ENCODE assay signal across 31 cellular contexts in genomic region chr1:76919123-76919522, GRCh38. TPM values are rescaled to one million over a fixed set of nuclear protein-coding genes. Genes with fewer than 3 reads are reported as not detected.
DNase-seq lines count a peak whose midpoint lies in the region; ATAC-seq and TF ChIP-seq lines count a peak whose summit lies in the region.
"Had no signal": no experiment of that assay in that cellular context is flagged by ENCODE, and none has a peak within 500 bp of the region (broad histone marks: within the 10 kb centered on the region; RNA-seq: fewer than 3 reads in every experiment).

No MANE protein-coding gene starts in this region.

- no peak overlapping the region for H2BK15ac ChIP-seq in mesendoderm (replicated peaks; ENCODE audit: low read depth)

- no peaks in the 10 kb centered on the region for H3K4me1 ChIP-seq in breast epithelium
- H3K4me1 ChIP-seq in fibroblast of lung (ENCODE audit: control insufficient read depth, extremely low read depth, insufficient read depth, low read length), result no peaks in the 10 kb centered on the region
- peaks cover 5% of the 10 kb centered on the region for H3K4me1 ChIP-seq in mesendoderm (ENCODE audit: control insufficient read depth, low read depth, low read length)
- H3K4me1 ChIP-seq: esophagus squamous epithelium had no signal

- no peak overlapping the region for H3K4me3 Mint-ChIP-seq in MCF 10A (ENCODE audit: unreplicated experiment)
- H3K4me3 Mint-ChIP-seq: activated CD4-positive, alpha-beta memory T cell treated with anti-CD3 and anti-CD28 coated beads, Interleukin-2, amount 10 ng/mL, durations not matched to agents 7 days and 5 days; activated T-helper 17 cell treated with anti-CD3 and anti-CD28 coated beads, Interleukin-2, amount 50 U/mL, for 72 hours; dendritic cell treated with granulocyte-macrophage colony-stimulating factor and Interleukin-4, amounts not matched to agents 40 ng/mL and 50 ng/mL, for 4 days; T-helper 1 cell treated with Interleukin-12 subunit alpha and Interleukin-12 subunit beta and Interleukin-4 antibody, amounts not matched to agents 30 μg/mL and 1 μg/mL, for 36 hours had no signal

- CTCF ChIA-PET in MCF 10A (lab: Yijun Ruan, JAX), result interaction anchor here (1.1 kb wide), 1 partner anchor 23 kb away, joined by 3 read pairs; no protein-coding TSS in a partner anchor

- no peak overlapping the region for H3K23ac ChIP-seq in mesendoderm (ENCODE audit: low read length)

- POLR2A ChIA-PET in MCF 10A (lab: Yijun Ruan, JAX), result interaction anchor here (1.4 kb wide), 1 partner anchor 9 kb away, joined by 7 read pairs; no protein-coding TSS in a partner anchor

- no peaks in the 10 kb centered on the region for H3K9me3 Mint-ChIP-seq in MCF 10A (ENCODE audit: unreplicated experiment)
- H3K9me3 Mint-ChIP-seq: activated CD4-positive, alpha-beta memory T cell treated with anti-CD3 and anti-CD28 coated beads, Interleukin-2, amount 10 ng/mL, durations not matched to agents 7 days and 5 days; activated T-helper 17 cell treated with anti-CD3 and anti-CD28 coated beads, Interleukin-2, amount 50 U/mL, for 72 hours; dendritic cell treated with granulocyte-macrophage colony-stimulating factor and Interleukin-4, amounts not matched to agents 40 ng/mL and 50 ng/mL, for 4 days; T-helper 1 cell treated with Interleukin-12 subunit alpha and Interleukin-12 subunit beta and Interleukin-4 antibody, amounts not matched to agents 30 μg/mL and 1 μg/mL, for 36 hours had no signal

- no peak overlapping the region for H2AK5ac ChIP-seq in mesendoderm (ENCODE audit: low read length)

- H3K56ac ChIP-seq in mesendoderm (ENCODE audit: low read length), result peak overlapping the region; percentile 60

- intact Hi-C loops in MCF 10A (cut with micrococcal nuclease), result no loop called here
- intact Hi-C loops in breast epithelium (cut with DNase I; ENCODE audit: low total_unique reads), result no loop called here

- no peak overlapping the region for H2BK120ac ChIP-seq in mesendoderm (ENCODE audit: low read depth, low read length)

- H3K27me3 ChIP-seq in breast epithelium, result no peaks in the 10 kb centered on the region
- H3K27me3 ChIP-seq in fibroblast of lung (ENCODE audit: control insufficient read depth, insufficient read depth, low read length), result no peaks in the 10 kb centered on the region
- no peaks in the 10 kb centered on the region for H3K27me3 ChIP-seq in mesendoderm (ENCODE audit: insufficient read depth, low read length, poor library complexity)
- H3K27me3 ChIP-seq: esophagus squamous epithelium had no signal

- no peaks in the 10 kb centered on the region for H3K36me3 ChIP-seq in breast epithelium
- no peaks in the 10 kb centered on the region for H3K36me3 ChIP-seq in fibroblast of lung (ENCODE audit: control insufficient read depth, insufficient read depth, low read length)
- H3K36me3 ChIP-seq in mesendoderm (ENCODE audit: control insufficient read depth, insufficient read depth, low read length), result no peaks in the 10 kb centered on the region
- H3K36me3 ChIP-seq: esophagus squamous epithelium had no signal

- H3K18ac ChIP-seq in mesendoderm (ENCODE audit: low read length), result peak overlapping the region; percentile 2

- H3K4me2 ChIP-seq in fibroblast of lung (ENCODE audit: extremely low read depth, insufficient read depth, low read length), result no peak overlapping the region
- H3K4me2 ChIP-seq in mesendoderm (ENCODE audit: low read length), result no peak overlapping the region
- H3K4me2 ChIP-seq: KMS-11, SK-N-SH had no signal

- H4K8ac ChIP-seq in mesendoderm (ENCODE audit: low read depth, low read length), result no peak overlapping the region

- TF ChIP-seq POLR2A in breast epithelium (IDR thresholded peaks at IDR 0.05), result no peak

- no peaks in the 10 kb centered on the region for H3K4me1 Mint-ChIP-seq in MCF 10A (ENCODE audit: insufficient read depth, unreplicated experiment)
- H3K4me1 Mint-ChIP-seq: activated CD4-positive, alpha-beta memory T cell treated with anti-CD3 and anti-CD28 coated beads, Interleukin-2, amount 10 ng/mL, durations not matched to agents 7 days and 5 days; activated T-helper 17 cell treated with anti-CD3 and anti-CD28 coated beads, Interleukin-2, amount 50 U/mL, for 72 hours had no signal

- H3K36me3 Mint-ChIP-seq in MCF 10A (ENCODE audit: insufficient read depth, unreplicated experiment), result peaks cover 5% of the 10 kb centered on the region

- H3K4ac ChIP-seq in mesendoderm (ENCODE audit: low read depth, low read length), result no peak overlapping the region

- no peaks in the 10 kb centered on the region for H3K9me3 ChIP-seq in breast epithelium
- H3K9me3 ChIP-seq in fibroblast of lung (ENCODE audit: control insufficient read depth, insufficient read depth, low read depth, low read length), result no peaks in the 10 kb centered on the region
- H3K9me3 ChIP-seq: esophagus squamous epithelium, SK-N-SH had no signal

- no CpG with 5 or more reads among the region's 6 CpGs for WGBS in mesendoderm (ENCODE audit: extremely low coverage, insufficient coverage, low lambda C conversion rate)

- H3K79me1 ChIP-seq in mesendoderm (ENCODE audit: low read length), result no peaks in the 10 kb centered on the region

- TF ChIP-seq CTCF in MCF 10A (IDR thresholded peaks at IDR 0.05; ENCODE audit: unreplicated experiment) (no peak), breast epithelium (IDR thresholded peaks at IDR 0.05) (no peak), fibroblast of lung (conservative IDR thresholded peaks at IDR 0.05 in 1 of 2, IDR thresholded peaks at IDR 0.05 in 1 of 2; ENCODE audit: low read depth in 1 of 2, low read length in 2 of 2) (no peak)

- peak overlapping the region; percentile 15 for H2AFZ ChIP-seq in fibroblast of lung (ENCODE audit: low read length)

- no peaks in the 10 kb centered on the region for H3K79me2 ChIP-seq in fibroblast of lung (ENCODE audit: control insufficient read depth, insufficient read depth, low read length)
- no peaks in the 10 kb centered on the region for H3K79me2 ChIP-seq in mesendoderm (ENCODE audit: control insufficient read depth, insufficient read depth, low read length)

- H4K20me1 ChIP-seq in fibroblast of lung (ENCODE audit: control insufficient read depth, extremely low read depth, insufficient read depth, low read length), result no peaks in the 10 kb centered on the region

- ATAC-seq in HG02970 (IDR thresholded peaks at IDR 0.05; ENCODE audit: low FRiP score, unreplicated experiment) (no peak), GM18861 (IDR thresholded peaks at IDR 0.05; ENCODE audit: unreplicated experiment) (no peak)
- ATAC-seq: activated T-helper 17 cell treated with anti-CD3 and anti-CD28 coated beads, Interleukin-2, amount 50 U/mL, for 72 hours had no signal

- no peak for DNase-seq in MCF 10A (ENCODE audit: unreplicated experiment)
- no peak for DNase-seq in breast epithelium (ENCODE audit: low spot score in 2 of 2)
- no peak for DNase-seq in fibroblast of lung (ENCODE audit: low read depth in 2 of 2)
- no peak for DNase-seq in mesendoderm
- DNase-seq in GDM1 (lab: John Stamatoyannopoulos, UW), result no peak
- DNase-seq in EL, result no peak
- DNase-seq: 8988T; activated CD4-positive, alpha-beta memory T cell treated with anti-CD3 and anti-CD28 coated beads, Interleukin-2, amount 10 ng/mL, durations not matched to agents 7 days and 5 days; activated CD4-positive, alpha-beta T cell treated with anti-CD3 and anti-CD28 coated beads for 1 hour; activated naive CD4-positive, alpha-beta T cell treated with anti-CD3 and anti-CD28 coated beads, Interleukin-2, amount 50 U/mL, for 16 hours; Calu3; DND-41; esophagus squamous epithelium; H7; hypothalamus; NCI-H1436 treated with DMSO at 0.1 percent for 48 hours; NCI-H446; NCI-H82; occipital lobe; SK-N-SH; stimulated activated CD4-positive, alpha-beta T cell treated with anti-CD3 and anti-CD28 coated beads, Interleukin-15, amount 100 ng/mL, for 24 hours; stimulated activated naive CD4-positive, alpha-beta T cell had no signal

- H3K27me3 Mint-ChIP-seq in MCF 10A (ENCODE audit: insufficient read depth, unreplicated experiment), result no peaks in the 10 kb centered on the region

- H2BK5ac ChIP-seq in mesendoderm (ENCODE audit: low read length), result peak overlapping the region; percentile 37

- no peak overlapping the region for H4K5ac ChIP-seq in mesendoderm (ENCODE audit: low read length)

- H3K27ac ChIP-seq in breast epithelium, result no peak overlapping the region
- H3K27ac ChIP-seq in fibroblast of lung (ENCODE audit: insufficient read depth, low read length), result no peak overlapping the region
- H3K27ac ChIP-seq in mesendoderm (ENCODE audit: low read depth, low read length), result no peak overlapping the region
- H3K27ac ChIP-seq: esophagus squamous epithelium, KMS-11 had no signal

- no peak overlapping the region for H3K9ac ChIP-seq in fibroblast of lung (ENCODE audit: insufficient read depth, low read length)
- H3K9ac ChIP-seq in mesendoderm (ENCODE audit: low read length), result no peak overlapping the region
- H3K9ac ChIP-seq: KMS-11, SK-N-SH had no signal

- H3K4me3 ChIP-seq in breast epithelium (no peak overlapping the region), fibroblast of lung (replicated peaks in 1 of 4; ENCODE audit: control extremely low read depth in 1 of 4, insufficient read depth in 1 of 4, low read depth in 3 of 4, low read length in 4 of 4) (no peak overlapping the region), mesendoderm (ENCODE audit: low read length) (no peak overlapping the region)
- H3K4me3 ChIP-seq: esophagus squamous epithelium, lung had no signal

- peak overlapping the region; percentile 33 for H3K27ac Mint-ChIP-seq in MCF 10A (ENCODE audit: low read depth, unreplicated experiment)
- H3K27ac Mint-ChIP-seq: activated CD4-positive, alpha-beta memory T cell treated with anti-CD3 and anti-CD28 coated beads, Interleukin-2, amount 10 ng/mL, durations not matched to agents 7 days and 5 days; activated T-helper 17 cell treated with anti-CD3 and anti-CD28 coated beads, Interleukin-2, amount 50 U/mL, for 72 hours; dendritic cell treated with granulocyte-macrophage colony-stimulating factor and Interleukin-4, amounts not matched to agents 40 ng/mL and 50 ng/mL, for 4 days; T-helper 1 cell treated with Interleukin-12 subunit alpha and Interleukin-12 subunit beta and Interleukin-4 antibody, amounts not matched to agents 30 μg/mL and 1 μg/mL, for 36 hours had no signal

- BruUV-seq in MCF 10A (replicated peaks; lab: Mats Ljungman, UMichigan), result no TSS peak

RNA-seq across cellular contexts. Expression of gene ST6GALNAC5, which starts 51.8 kb away (rescaled TPM):
- total RNA-seq in MCF 10A (2022), result 2.1 and 3.3 TPM in 2 replicates
- total RNA-seq in breast epithelium, result 10 to 100 TPM in 2 of 3 donors, under 1 TPM in 1; 0.48 to 53.4 (median 15.4) TPM
- 0.83 and 1.3 TPM in 2 replicates for total RNA-seq in fibroblast of lung
- 0.24 and 0.37 TPM in 2 replicates for polyA plus RNA-seq in fibroblast of lung
- polyA plus RNA-seq in fibroblast of lung (2012), result 0.33 and 0.44 TPM in 2 replicates
- not detected in 2 replicates for polyA minus RNA-seq in fibroblast of lung (ENCODE audit: low replicate concordance)
- 6.3 TPM for polyA plus RNA-seq in mesendoderm (2013, experiment 1 of 2)
- 6.1 TPM for polyA plus RNA-seq in mesendoderm (2013, experiment 2 of 2)
- total RNA-seq: activated CD4-positive, alpha-beta memory T cell treated with anti-CD3 and anti-CD28 coated beads, Interleukin-2, amount 10 ng/mL, durations not matched to agents 7 days and 5 days; activated T-helper 17 cell treated with anti-CD3 and anti-CD28 coated beads, Interleukin-2, amount 50 U/mL, for 72 hours; HT-29; pulmonary artery endothelial cell had no signal
